39 cellular contexts compared by ENCODE assay signal in the genomic region with DNA sequence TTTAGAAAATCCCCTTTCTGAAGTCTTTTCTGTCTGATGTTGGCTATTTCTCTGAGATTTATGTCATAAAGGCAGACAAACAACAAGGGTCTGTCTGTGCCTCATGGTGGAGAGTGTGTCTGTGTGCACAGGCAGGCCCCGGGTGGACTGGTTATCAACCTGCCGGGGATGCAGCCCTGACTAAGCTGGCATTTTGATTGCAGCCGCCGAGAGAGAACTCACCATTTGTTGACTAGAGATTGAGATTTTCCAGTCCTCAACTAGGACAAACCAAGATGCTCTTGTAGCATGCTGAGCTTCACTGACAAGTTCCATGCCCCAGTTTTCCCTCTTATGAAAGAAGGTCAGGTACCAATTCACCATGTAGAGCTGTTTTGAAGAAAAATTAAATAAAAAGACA.
"Had no signal": no experiment of that assay in that cellular context is flagged by ENCODE, and none has a peak within 500 bp of the region (broad histone marks: within the 10 kb centered on the region; RNA-seq: fewer than 3 reads in every experiment).

No MANE protein-coding gene starts in this region.

- H3K9me3 ChIP-seq: adrenal gland, ascending aorta, body of pancreas, breast epithelium had no signal

- H3K4me3 ChIP-seq: adrenal gland, ascending aorta, body of pancreas, breast epithelium, cardiac muscle cell had no signal

- H3K27ac ChIP-seq: adrenal gland, ascending aorta, body of pancreas, brain microvascular endothelial cell, breast epithelium, cardiac muscle cell had no signal

- H3K9me3 Mint-ChIP-seq: activated naive CD4-positive, alpha-beta T cell treated with anti-CD3 and anti-CD28 coated beads for 36 hours; activated naive CD4-positive, alpha-beta T cell treated with anti-CD3 and anti-CD28 coated beads, Interleukin-2, amount 10 ng/mL, durations not matched to agents 7 days and 5 days; activated T-cell treated with anti-CD3 and anti-CD28 coated beads, Interleukin-2, amount 50 U/mL, for 4 hours; activated T-helper 17 cell treated with anti-CD3 and anti-CD28 coated beads, Interleukin-2, amount 50 U/mL, for 72 hours; activated T-helper 2 cell treated with anti-CD3 and anti-CD28 coated beads, Interferon-gamma antibody, Interleukin-2, Interleukin-4, amounts not matched to agents 10 μg/mL and 5 μg/mL and 100 μg/mL, durations not matched to agents 14 hours and 24 hours and 36 hours had no signal

- H3K27me3 Mint-ChIP-seq: activated naive CD4-positive, alpha-beta T cell treated with anti-CD3 and anti-CD28 coated beads, Interleukin-2, amount 10 ng/mL, durations not matched to agents 7 days and 5 days had no signal

- H3K27ac Mint-ChIP-seq: activated naive CD4-positive, alpha-beta T cell treated with anti-CD3 and anti-CD28 coated beads for 36 hours; activated naive CD4-positive, alpha-beta T cell treated with anti-CD3 and anti-CD28 coated beads, Interleukin-2, amount 10 ng/mL, durations not matched to agents 7 days and 5 days; activated naive CD4-positive, alpha-beta T cell treated with anti-CD3 and anti-CD28 coated beads, Interleukin-2, amount 50 U/mL, for 24 hours; activated naive CD4-positive, alpha-beta T cell treated with anti-CD3 and anti-CD28 coated beads, Interleukin-2, amount 50 U/mL, for 72 hours; activated naive CD8-positive, alpha-beta T cell; activated naive CD8-positive, alpha-beta T cell treated with anti-CD3 and anti-CD28 coated beads for 36 hours; activated naive CD8-positive, alpha-beta T cell treated with anti-CD3 and anti-CD28 coated beads, Interleukin-2, amount 10 ng/mL, durations not matched to agents 7 days and 5 days; activated naive CD8-positive, alpha-beta T cell treated with anti-CD3 and anti-CD28 coated beads, Interleukin-2, amount 50 U/mL, for 24 hours; activated T-cell treated with anti-CD3 and anti-CD28 coated beads, Interleukin-2, amount 50 U/mL, for 24 hours; activated T-cell treated with anti-CD3 and anti-CD28 coated beads, Interleukin-2, amount 50 U/mL, for 72 hours; activated T-helper 1 cell treated with anti-CD3 and anti-CD28 coated beads, Interleukin-12 subunit alpha, Interleukin-12 subunit beta, Interleukin-2, Interleukin-4 antibody, amounts not matched to agents 30 ng/mL and 10 ng/mL and 1 ng/mL, durations not matched to agents 14 hours and 24 hours and 36 hours; activated T-helper 17 cell treated with anti-CD3 and anti-CD28 coated beads, Interleukin-2, amount 50 U/mL, for 72 hours; activated T-helper 2 cell treated with anti-CD3 and anti-CD28 coated beads, Interferon-gamma antibody, Interleukin-2, Interleukin-4, amounts not matched to agents 10 μg/mL and 5 μg/mL and 100 μg/mL, durations not matched to agents 14 hours and 24 hours and 36 hours; brain had no signal

- H3K36me3 Mint-ChIP-seq: activated naive CD4-positive, alpha-beta T cell treated with anti-CD3 and anti-CD28 coated beads, Interleukin-2, amount 10 ng/mL, durations not matched to agents 7 days and 5 days; activated naive CD4-positive, alpha-beta T cell treated with anti-CD3 and anti-CD28 coated beads, Interleukin-2, amount 50 U/mL, for 24 hours; activated naive CD4-positive, alpha-beta T cell treated with anti-CD3 and anti-CD28 coated beads, Interleukin-2, amount 50 U/mL, for 72 hours; activated naive CD8-positive, alpha-beta T cell; activated naive CD8-positive, alpha-beta T cell treated with anti-CD3 and anti-CD28 coated beads for 36 hours; activated naive CD8-positive, alpha-beta T cell treated with anti-CD3 and anti-CD28 coated beads, Interleukin-2, amount 10 ng/mL, durations not matched to agents 7 days and 5 days; brain had no signal

- H3K4me1 ChIP-seq: adrenal gland, ascending aorta, body of pancreas, breast epithelium had no signal

- H3K27me3 ChIP-seq: adrenal gland, ascending aorta, body of pancreas, brain microvascular endothelial cell, breast epithelium, cardiac muscle cell had no signal

- H3K4me3 Mint-ChIP-seq: activated naive CD4-positive, alpha-beta T cell treated with anti-CD3 and anti-CD28 coated beads for 36 hours; activated naive CD4-positive, alpha-beta T cell treated with anti-CD3 and anti-CD28 coated beads, Interleukin-2, amount 10 ng/mL, durations not matched to agents 7 days and 5 days; activated naive CD4-positive, alpha-beta T cell treated with anti-CD3 and anti-CD28 coated beads, Interleukin-2, amount 50 U/mL, for 24 hours; activated naive CD8-positive, alpha-beta T cell; activated naive CD8-positive, alpha-beta T cell treated with anti-CD3 and anti-CD28 coated beads for 36 hours; activated naive CD8-positive, alpha-beta T cell treated with anti-CD3 and anti-CD28 coated beads, Interleukin-2, amount 10 ng/mL, durations not matched to agents 7 days and 5 days; activated naive CD8-positive, alpha-beta T cell treated with anti-CD3 and anti-CD28 coated beads, Interleukin-2, amount 50 U/mL, for 24 hours; activated T-cell treated with anti-CD3 and anti-CD28 coated beads, Interleukin-2, amount 50 U/mL, for 24 hours; activated T-cell treated with anti-CD3 and anti-CD28 coated beads, Interleukin-2, amount 50 U/mL, for 4 hours; activated T-cell treated with anti-CD3 and anti-CD28 coated beads, Interleukin-2, amount 50 U/mL, for 72 hours; activated T-helper 1 cell treated with anti-CD3 and anti-CD28 coated beads, Interleukin-12 subunit alpha, Interleukin-12 subunit beta, Interleukin-2, Interleukin-4 antibody, amounts not matched to agents 30 ng/mL and 10 ng/mL and 1 ng/mL, durations not matched to agents 14 hours and 24 hours and 36 hours; activated T-helper 17 cell treated with anti-CD3 and anti-CD28 coated beads, Interleukin-2, amount 50 U/mL, for 72 hours; brain; central memory CD8-positive, alpha-beta T cell had no signal

- H3K4me1 Mint-ChIP-seq: activated naive CD4-positive, alpha-beta T cell treated with anti-CD3 and anti-CD28 coated beads, Interleukin-2, amount 10 ng/mL, durations not matched to agents 7 days and 5 days; activated naive CD4-positive, alpha-beta T cell treated with anti-CD3 and anti-CD28 coated beads, Interleukin-2, amount 50 U/mL, for 24 hours; activated naive CD8-positive, alpha-beta T cell treated with anti-CD3 and anti-CD28 coated beads for 36 hours; activated naive CD8-positive, alpha-beta T cell treated with anti-CD3 and anti-CD28 coated beads, Interleukin-2, amount 10 ng/mL, durations not matched to agents 7 days and 5 days; activated naive CD8-positive, alpha-beta T cell treated with anti-CD3 and anti-CD28 coated beads, Interleukin-2, amount 50 U/mL, for 24 hours; activated T-helper 17 cell treated with anti-CD3 and anti-CD28 coated beads, Interleukin-2, amount 50 U/mL, for 72 hours; brain; central memory CD8-positive, alpha-beta T cell had no signal

- H3K36me3 ChIP-seq: adrenal gland, ascending aorta, brain microvascular endothelial cell, breast epithelium, cardiac muscle cell had no signal

- DNase-seq: activated effector memory CD4-positive, alpha-beta T cell treated with anti-CD3 and anti-CD28 coated beads, Interleukin-2, amount 50 U/mL, for 16 hours; activated effector memory CD4-positive, alpha-beta T cell treated with Interleukin-2 at 50 U/mL for 16 hours; activated gamma-delta T cell; activated gamma-delta T cell treated with Interleukin-2 at 50 U/mL for 16 hours; activated naive CD4-positive, alpha-beta T cell; activated naive CD4-positive, alpha-beta T cell treated with anti-CD3 and anti-CD28 coated beads for 36 hours; activated naive CD4-positive, alpha-beta T cell treated with anti-CD3 and anti-CD28 coated beads, Interleukin-2, amount 10 ng/mL, durations not matched to agents 7 days and 5 days; activated naive CD4-positive, alpha-beta T cell treated with anti-CD3 and anti-CD28 coated beads, Interleukin-2, amount 50 U/mL, for 16 hours; activated naive CD4-positive, alpha-beta T cell treated with Interleukin-2 at 50 U/mL for 16 hours; activated naive CD8-positive, alpha-beta T cell treated with anti-CD3 and anti-CD28 coated beads for 36 hours; activated naive CD8-positive, alpha-beta T cell treated with anti-CD3 and anti-CD28 coated beads, Interleukin-2, amount 10 ng/mL, durations not matched to agents 7 days and 5 days; activated naive CD8-positive, alpha-beta T cell treated with anti-CD3 and anti-CD28 coated beads, Interleukin-2, amount 50 U/mL, for 24 hours; activated T-cell treated with anti-CD3 and anti-CD28 coated beads for 4 hours; activated T-cell treated with anti-CD3 and anti-CD28 coated beads, Interleukin-2, amount 50 U/mL, for 1 hour; activated T-cell treated with anti-CD3 and anti-CD28 coated beads, Interleukin-2, amount 50 U/mL, for 24 hours; activated T-cell treated with anti-CD3 and anti-CD28 coated beads, Interleukin-2, amount 50 U/mL, for 4 hours; activated T-cell treated with anti-CD3 and anti-CD28 coated beads, Interleukin-2, amount 50 U/mL, for 48 hours; activated T-cell treated with anti-CD3 and anti-CD28 coated beads, Interleukin-2, amount 50 U/mL, for 72 hours; adrenal gland; amniotic stem cell; amygdala; anterior cingulate cortex; aorta; body of pancreas; brain microvascular endothelial cell; caudate nucleus; central memory CD4-positive, alpha-beta T cell; cerebellar nuclear complex had no signal
